Comparison of ENCODE assay signal across 1 cellular context in the genomic region with DNA sequence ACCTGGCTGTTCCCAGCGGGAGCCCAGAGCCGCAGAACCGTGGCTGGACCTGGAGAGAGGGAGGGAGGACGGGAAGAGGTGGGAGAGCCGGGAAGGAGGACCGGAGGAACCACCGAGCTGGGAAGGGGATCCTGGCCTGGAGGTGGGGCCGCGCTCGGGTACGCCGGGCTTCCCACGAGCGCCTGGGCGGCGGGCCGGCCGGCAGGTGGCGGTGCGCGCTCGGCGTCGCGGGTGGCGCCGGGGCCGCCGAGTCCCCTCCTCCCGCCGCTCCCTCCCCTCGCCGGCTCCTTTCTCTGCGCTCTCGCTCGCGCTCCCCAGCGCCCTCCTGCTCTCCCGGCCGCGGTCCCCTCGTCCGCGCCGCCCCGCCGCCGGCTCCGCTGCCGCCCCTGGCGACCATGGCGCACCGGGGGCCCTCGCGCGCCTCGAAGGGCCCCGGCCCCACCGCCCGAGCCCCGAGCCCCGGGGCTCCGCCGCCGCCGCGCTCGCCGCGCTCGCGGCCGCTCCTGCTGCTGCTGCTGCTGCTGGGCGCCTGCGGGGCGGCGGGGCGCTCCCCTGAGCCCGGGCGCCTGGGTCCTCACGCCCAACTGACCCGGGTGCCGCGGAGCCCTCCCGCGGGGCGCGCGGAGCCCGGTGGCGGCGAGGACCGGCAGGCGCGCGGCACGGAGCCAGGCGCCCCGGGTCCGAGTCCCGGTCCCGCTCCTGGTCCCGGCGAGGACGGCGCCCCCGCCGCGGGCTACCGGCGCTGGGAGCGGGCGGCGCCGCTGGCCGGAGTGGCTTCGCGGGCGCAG.
TF ChIP-seq lines count a peak whose summit lies in the region.

A gene (plus strand): TSS at position 287 of the 788 bp plus-strand sequence.

TF ChIP-seq in HEK293, 187 proteins besides CTCF, POLR2A, EP300 and RAD21 (continued from another document):
- TF ChIP-seq, protein P1, sequence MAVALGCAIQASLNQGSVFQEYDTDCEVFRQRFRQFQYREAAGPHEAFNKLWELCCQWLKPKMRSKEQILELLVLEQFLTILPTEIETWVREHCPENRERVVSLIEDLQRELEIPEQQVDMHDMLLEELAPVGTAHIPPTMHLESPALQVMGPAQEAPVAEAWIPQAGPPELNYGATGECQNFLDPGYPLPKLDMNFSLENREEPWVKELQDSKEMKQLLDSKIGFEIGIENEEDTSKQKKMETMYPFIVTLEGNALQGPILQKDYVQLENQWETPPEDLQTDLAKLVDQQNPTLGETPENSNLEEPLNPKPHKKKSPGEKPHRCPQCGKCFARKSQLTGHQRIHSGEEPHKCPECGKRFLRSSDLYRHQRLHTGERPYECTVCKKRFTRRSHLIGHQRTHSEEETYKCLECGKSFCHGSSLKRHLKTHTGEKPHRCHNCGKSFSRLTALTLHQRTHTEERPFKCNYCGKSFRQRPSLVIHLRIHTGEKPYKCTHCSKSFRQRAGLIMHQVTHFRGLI (tag by site-specific recombination; IDR thresholded peaks at IDR 0.05) = no peak
TF ChIP-seq in HEK293: peak in this region for 0.
